8 cellular contexts compared by ENCODE assay signal in the genomic region with DNA sequence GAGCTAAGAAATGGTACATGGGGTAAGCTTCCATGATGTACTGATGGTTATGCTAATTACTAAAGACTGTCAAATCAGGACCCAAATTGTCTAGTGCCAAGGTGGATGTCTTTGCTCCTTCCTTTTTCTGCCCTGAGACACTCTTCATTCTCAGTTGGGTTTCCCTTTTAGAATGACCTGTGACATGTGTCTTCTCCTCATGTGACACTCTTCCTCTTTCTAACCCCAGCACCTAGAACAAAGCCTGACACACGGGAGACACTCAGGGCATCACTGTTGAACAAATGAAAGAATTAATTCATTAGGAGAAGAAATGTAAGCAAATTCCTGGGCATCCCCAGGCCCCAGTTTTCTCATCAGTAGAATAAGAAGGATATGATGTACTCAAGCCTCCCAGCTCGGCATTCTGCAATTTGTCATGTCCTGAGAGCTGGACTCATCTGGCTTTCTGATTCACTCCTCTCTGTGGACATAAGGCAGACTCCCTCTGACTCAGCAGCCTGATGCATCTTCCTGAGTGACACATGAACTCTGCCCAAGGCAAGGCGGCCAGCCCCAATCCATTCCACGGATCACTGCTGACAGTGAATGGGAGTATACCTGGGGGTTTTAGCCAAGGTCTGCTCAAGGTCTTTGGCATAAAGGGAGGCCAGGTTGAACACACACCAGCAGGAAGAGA.
DNase-seq lines count a peak whose midpoint lies in the region; ATAC-seq and TF ChIP-seq lines count a peak whose summit lies in the region.

No MANE protein-coding gene starts in this region.

- peaks cover 5% of the 10 kb centered on the region for H3K4me1 Mint-ChIP-seq in activated T-cell treated with anti-CD3 and anti-CD28 coated beads, Interleukin-2, amount 50 U/mL, for 24 hours (ENCODE audit: low read depth)

- DNase-seq in EH (ENCODE audit: low read depth) (peak; percentile 98), fibroblast of mammary gland (ENCODE audit: low read depth) (peak; percentile 99), psoas muscle (peak; percentile 57 to 71), 8988T (no peak)
- DNase-seq in stimulated activated CD8-positive, alpha-beta memory T cell treated with anti-CD3 and anti-CD28 coated beads, Interleukin-4, amount 100 ng/mL, for 48 hours: no peak
- no peak for DNase-seq in activated T-cell treated with anti-CD3 and anti-CD28 coated beads, Interleukin-2, amount 50 U/mL, for 24 hours

- H3K36me3 Mint-ChIP-seq in activated T-cell treated with anti-CD3 and anti-CD28 coated beads, Interleukin-2, amount 50 U/mL, for 24 hours (ENCODE audit: low read depth): no peaks in the 10 kb centered on the region

- no peak overlapping the region for H3K27ac Mint-ChIP-seq in activated T-cell treated with anti-CD3 and anti-CD28 coated beads, Interleukin-2, amount 50 U/mL, for 24 hours

- intact Hi-C loops in psoas muscle (cut with DNase I): no loop called here

- H3K4me1 ChIP-seq in psoas muscle: peaks cover 10% of the 10 kb centered on the region

- TF ChIP-seq CTCF in fibroblast of mammary gland (conservative IDR thresholded peaks at IDR 0.05; ENCODE audit: control insufficient read depth, insufficient read depth, low read depth, low read length) (no peak), psoas muscle (IDR thresholded peaks at IDR 0.05) (no peak)

- no peak overlapping the region for H3K4me3 Mint-ChIP-seq in activated T-cell treated with anti-CD3 and anti-CD28 coated beads, Interleukin-2, amount 50 U/mL, for 24 hours

- ATAC-seq in psoas muscle (peak; percentile 89 to 94 (median 91)), HG03571 (IDR thresholded peaks at IDR 0.05; ENCODE audit: unreplicated experiment) (no peak)

- no peaks in the 10 kb centered on the region for H3K36me3 ChIP-seq in psoas muscle (ENCODE audit: insufficient read depth in 1 of 2, low read depth in 1 of 2)

- peaks cover 39% of the 10 kb centered on the region for H3K27me3 Mint-ChIP-seq in activated T-cell treated with anti-CD3 and anti-CD28 coated beads, Interleukin-2, amount 50 U/mL, for 24 hours

- H3K9me3 Mint-ChIP-seq in activated T-cell treated with anti-CD3 and anti-CD28 coated beads, Interleukin-2, amount 50 U/mL, for 24 hours: no peaks in the 10 kb centered on the region

- H3K4me3 ChIP-seq in fibroblast of mammary gland (ENCODE audit: control insufficient read depth, low read depth, low read length) (no peak overlapping the region), psoas muscle (no peak overlapping the region)

- WGBS in psoas muscle, 3 donors: 53 to 61% (median 60%) methylated on average over 4 of the region's 4 CpGs

- no peaks in the 10 kb centered on the region for H3K27me3 ChIP-seq in psoas muscle (ENCODE audit: insufficient read depth in 3 of 3, low read length in 2 of 3)

- H3K9me3 ChIP-seq in psoas muscle: no peaks in the 10 kb centered on the region

- peak overlapping the region; percentile 28 for H3K27ac ChIP-seq in psoas muscle

TF ChIP-seq in PFSK-1, 5 proteins besides CTCF, POLR2A, EP300 and RAD21:
- TF ChIP-seq POLR2AphosphoS5 (IDR thresholded peaks at IDR 0.05; ENCODE audit: low read depth, low read length) (no peak), SIN3A (IDR thresholded peaks at IDR 0.05; ENCODE audit: borderline replicate concordance, insufficient read depth, low read length) (0 out of 2 replicates have a peak, but pooled peaks have one; percentile 59), FOXP2 (optimal IDR thresholded peaks at IDR 0.05; ENCODE audit: borderline replicate concordance, extremely low read depth, extremely low read length, insufficient read depth) (no peak), TAF1 (IDR thresholded peaks at IDR 0.05; ENCODE audit: borderline replicate concordance, insufficient read depth, low read length) (peak; percentile 35; the same call in 1 of the 2 replicates)
- TF ChIP-seq, protein P1, sequence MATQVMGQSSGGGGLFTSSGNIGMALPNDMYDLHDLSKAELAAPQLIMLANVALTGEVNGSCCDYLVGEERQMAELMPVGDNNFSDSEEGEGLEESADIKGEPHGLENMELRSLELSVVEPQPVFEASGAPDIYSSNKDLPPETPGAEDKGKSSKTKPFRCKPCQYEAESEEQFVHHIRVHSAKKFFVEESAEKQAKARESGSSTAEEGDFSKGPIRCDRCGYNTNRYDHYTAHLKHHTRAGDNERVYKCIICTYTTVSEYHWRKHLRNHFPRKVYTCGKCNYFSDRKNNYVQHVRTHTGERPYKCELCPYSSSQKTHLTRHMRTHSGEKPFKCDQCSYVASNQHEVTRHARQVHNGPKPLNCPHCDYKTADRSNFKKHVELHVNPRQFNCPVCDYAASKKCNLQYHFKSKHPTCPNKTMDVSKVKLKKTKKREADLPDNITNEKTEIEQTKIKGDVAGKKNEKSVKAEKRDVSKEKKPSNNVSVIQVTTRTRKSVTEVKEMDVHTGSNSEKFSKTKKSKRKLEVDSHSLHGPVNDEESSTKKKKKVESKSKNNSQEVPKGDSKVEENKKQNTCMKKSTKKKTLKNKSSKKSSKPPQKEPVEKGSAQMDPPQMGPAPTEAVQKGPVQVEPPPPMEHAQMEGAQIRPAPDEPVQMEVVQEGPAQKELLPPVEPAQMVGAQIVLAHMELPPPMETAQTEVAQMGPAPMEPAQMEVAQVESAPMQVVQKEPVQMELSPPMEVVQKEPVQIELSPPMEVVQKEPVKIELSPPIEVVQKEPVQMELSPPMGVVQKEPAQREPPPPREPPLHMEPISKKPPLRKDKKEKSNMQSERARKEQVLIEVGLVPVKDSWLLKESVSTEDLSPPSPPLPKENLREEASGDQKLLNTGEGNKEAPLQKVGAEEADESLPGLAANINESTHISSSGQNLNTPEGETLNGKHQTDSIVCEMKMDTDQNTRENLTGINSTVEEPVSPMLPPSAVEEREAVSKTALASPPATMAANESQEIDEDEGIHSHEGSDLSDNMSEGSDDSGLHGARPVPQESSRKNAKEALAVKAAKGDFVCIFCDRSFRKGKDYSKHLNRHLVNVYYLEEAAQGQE (IDR thresholded peaks at IDR 0.05; ENCODE audit: insufficient read depth in 1 of 2, low read depth in 2 of 2, low read length in 2 of 2): no peak

Comparison
In these comparisons a context has a peak if more than half of its experiments do, and no peak if none do; other contexts are left out.
1. DNase-seq: peak in EH (single experiment), fibroblast of mammary gland (single experiment) and psoas muscle (2 of 2); none in stimulated activated CD8-positive, alpha-beta memory T cell treated with anti-CD3 and anti-CD28 coated beads, Interleukin-4, amount 100 ng/mL, for 48 hours (single experiment), 8988T (single experiment) and activated T-cell treated with anti-CD3 and anti-CD28 coated beads, Interleukin-2, amount 50 U/mL, for 24 hours (single experiment).